1 cellular context compared by ENCODE assay signal in the genomic region with DNA sequence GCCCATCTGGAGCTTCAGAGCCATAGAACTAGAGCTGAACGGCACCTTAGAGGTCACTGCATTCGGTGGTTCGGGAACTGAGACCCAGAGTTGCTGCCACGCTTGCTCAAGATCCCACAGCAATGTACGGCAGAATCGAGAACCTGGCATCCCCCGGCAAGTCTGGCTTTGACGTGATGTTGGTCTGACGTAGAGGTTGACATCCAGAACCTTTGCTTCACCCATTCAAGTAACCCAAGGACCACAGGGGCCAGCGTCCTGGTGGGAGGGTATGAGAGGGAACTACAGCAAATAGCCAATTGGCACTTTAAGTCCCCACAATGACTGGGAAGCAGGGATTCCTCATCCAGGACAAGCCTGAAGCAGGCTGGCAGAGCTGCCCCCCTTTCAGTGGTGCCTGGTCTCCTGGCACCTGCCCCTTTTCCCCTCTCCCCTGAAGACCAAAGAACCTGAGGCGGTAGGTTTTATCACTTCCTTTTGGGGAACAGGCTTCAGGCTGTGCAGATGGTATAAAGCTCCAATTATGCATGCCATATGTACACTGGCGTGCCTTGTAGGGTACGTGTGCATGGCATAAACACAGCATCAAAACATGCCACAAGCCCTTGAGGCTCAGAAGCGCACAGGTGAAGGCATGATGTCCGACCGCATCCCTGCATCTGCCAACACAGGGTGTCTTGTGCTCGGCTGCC.
TF ChIP-seq lines count a peak whose summit lies in the region.

No MANE protein-coding gene starts in this region.

TF ChIP-seq in GM23338, 12 proteins besides CTCF, POLR2A, EP300 and RAD21:
- TF ChIP-seq, protein P1, sequence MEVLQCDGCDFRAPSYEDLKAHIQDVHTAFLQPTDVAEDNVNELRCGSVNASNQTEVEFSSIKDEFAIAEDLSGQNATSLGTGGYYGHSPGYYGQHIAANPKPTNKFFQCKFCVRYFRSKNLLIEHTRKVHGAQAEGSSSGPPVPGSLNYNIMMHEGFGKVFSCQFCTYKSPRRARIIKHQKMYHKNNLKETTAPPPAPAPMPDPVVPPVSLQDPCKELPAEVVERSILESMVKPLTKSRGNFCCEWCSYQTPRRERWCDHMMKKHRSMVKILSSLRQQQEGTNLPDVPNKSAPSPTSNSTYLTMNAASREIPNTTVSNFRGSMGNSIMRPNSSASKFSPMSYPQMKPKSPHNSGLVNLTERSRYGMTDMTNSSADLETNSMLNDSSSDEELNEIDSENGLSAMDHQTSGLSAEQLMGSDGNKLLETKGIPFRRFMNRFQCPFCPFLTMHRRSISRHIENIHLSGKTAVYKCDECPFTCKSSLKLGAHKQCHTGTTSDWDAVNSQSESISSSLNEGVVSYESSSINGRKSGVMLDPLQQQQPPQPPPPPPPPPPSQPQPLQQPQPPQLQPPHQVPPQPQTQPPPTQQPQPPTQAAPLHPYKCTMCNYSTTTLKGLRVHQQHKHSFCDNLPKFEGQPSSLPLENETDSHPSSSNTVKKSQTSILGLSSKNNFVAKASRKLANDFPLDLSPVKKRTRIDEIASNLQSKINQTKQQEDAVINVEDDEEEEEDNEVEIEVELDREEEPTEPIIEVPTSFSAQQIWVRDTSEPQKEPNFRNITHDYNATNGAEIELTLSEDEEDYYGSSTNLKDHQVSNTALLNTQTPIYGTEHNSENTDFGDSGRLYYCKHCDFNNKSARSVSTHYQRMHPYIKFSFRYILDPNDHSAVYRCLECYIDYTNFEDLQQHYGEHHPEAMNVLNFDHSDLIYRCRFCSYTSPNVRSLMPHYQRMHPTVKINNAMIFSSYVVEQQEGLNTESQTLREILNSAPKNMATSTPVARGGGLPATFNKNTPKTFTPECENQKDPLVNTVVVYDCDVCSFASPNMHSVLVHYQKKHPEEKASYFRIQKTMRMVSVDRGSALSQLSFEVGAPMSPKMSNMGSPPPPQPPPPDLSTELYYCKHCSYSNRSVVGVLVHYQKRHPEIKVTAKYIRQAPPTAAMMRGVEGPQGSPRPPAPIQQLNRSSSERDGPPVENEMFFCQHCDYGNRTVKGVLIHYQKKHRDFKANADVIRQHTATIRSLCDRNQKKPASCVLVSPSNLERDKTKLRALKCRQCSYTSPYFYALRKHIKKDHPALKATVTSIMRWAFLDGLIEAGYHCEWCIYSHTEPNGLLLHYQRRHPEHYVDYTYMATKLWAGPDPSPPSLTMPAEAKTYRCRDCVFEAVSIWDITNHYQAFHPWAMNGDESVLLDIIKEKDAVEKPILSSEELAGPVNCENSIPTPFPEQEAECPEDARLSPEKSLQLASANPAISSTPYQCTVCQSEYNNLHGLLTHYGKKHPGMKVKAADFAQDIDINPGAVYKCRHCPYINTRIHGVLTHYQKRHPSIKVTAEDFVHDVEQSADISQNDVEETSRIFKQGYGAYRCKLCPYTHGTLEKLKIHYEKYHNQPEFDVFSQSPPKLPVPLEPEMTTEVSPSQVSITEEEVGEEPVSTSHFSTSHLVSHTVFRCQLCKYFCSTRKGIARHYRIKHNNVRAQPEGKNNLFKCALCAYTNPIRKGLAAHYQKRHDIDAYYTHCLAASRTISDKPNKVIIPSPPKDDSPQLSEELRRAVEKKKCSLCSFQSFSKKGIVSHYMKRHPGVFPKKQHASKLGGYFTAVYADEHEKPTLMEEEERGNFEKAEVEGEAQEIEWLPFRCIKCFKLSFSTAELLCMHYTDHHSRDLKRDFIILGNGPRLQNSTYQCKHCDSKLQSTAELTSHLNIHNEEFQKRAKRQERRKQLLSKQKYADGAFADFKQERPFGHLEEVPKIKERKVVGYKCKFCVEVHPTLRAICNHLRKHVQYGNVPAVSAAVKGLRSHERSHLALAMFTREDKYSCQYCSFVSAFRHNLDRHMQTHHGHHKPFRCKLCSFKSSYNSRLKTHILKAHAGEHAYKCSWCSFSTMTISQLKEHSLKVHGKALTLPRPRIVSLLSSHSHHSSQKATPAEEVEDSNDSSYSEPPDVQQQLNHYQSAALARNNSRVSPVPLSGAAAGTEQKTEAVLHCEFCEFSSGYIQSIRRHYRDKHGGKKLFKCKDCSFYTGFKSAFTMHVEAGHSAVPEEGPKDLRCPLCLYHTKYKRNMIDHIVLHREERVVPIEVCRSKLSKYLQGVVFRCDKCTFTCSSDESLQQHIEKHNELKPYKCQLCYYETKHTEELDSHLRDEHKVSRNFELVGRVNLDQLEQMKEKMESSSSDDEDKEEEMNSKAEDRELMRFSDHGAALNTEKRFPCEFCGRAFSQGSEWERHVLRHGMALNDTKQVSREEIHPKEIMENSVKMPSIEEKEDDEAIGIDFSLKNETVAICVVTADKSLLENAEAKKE (CRISPR knock-in tag; IDR thresholded peaks at IDR 0.05): no peak
- TF ChIP-seq POLR2AphosphoS5 (IDR thresholded peaks at IDR 0.05; ENCODE audit: low read depth) (no peak), STAT1 (IDR thresholded peaks at IDR 0.05; ENCODE audit: unreplicated experiment) (no peak), EZH2 (IDR thresholded peaks at IDR 0.05; ENCODE audit: low read depth, unreplicated experiment) (no peak), ZNF331 (CRISPR knock-in tag; IDR thresholded peaks at IDR 0.05; ENCODE audit: low read depth) (no peak), ZNF114 (CRISPR knock-in tag; IDR thresholded peaks at IDR 0.05) (no peak), EZH2phosphoT487 (IDR thresholded peaks at IDR 0.05; ENCODE audit: unreplicated experiment) (no peak), JUNB (IDR thresholded peaks at IDR 0.05; ENCODE audit: unreplicated experiment) (no peak)
- TF ChIP-seq, protein P2, sequence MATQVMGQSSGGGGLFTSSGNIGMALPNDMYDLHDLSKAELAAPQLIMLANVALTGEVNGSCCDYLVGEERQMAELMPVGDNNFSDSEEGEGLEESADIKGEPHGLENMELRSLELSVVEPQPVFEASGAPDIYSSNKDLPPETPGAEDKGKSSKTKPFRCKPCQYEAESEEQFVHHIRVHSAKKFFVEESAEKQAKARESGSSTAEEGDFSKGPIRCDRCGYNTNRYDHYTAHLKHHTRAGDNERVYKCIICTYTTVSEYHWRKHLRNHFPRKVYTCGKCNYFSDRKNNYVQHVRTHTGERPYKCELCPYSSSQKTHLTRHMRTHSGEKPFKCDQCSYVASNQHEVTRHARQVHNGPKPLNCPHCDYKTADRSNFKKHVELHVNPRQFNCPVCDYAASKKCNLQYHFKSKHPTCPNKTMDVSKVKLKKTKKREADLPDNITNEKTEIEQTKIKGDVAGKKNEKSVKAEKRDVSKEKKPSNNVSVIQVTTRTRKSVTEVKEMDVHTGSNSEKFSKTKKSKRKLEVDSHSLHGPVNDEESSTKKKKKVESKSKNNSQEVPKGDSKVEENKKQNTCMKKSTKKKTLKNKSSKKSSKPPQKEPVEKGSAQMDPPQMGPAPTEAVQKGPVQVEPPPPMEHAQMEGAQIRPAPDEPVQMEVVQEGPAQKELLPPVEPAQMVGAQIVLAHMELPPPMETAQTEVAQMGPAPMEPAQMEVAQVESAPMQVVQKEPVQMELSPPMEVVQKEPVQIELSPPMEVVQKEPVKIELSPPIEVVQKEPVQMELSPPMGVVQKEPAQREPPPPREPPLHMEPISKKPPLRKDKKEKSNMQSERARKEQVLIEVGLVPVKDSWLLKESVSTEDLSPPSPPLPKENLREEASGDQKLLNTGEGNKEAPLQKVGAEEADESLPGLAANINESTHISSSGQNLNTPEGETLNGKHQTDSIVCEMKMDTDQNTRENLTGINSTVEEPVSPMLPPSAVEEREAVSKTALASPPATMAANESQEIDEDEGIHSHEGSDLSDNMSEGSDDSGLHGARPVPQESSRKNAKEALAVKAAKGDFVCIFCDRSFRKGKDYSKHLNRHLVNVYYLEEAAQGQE (IDR thresholded peaks at IDR 0.05; ENCODE audit: unreplicated experiment): no peak
- TF ChIP-seq, protein P3, sequence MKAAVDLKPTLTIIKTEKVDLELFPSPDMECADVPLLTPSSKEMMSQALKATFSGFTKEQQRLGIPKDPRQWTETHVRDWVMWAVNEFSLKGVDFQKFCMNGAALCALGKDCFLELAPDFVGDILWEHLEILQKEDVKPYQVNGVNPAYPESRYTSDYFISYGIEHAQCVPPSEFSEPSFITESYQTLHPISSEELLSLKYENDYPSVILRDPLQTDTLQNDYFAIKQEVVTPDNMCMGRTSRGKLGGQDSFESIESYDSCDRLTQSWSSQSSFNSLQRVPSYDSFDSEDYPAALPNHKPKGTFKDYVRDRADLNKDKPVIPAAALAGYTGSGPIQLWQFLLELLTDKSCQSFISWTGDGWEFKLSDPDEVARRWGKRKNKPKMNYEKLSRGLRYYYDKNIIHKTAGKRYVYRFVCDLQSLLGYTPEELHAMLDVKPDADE (IDR thresholded peaks at IDR 0.05): no peak
TF ChIP-seq in GM23338: peak in this region for 0.
